In the genomic region with DNA sequence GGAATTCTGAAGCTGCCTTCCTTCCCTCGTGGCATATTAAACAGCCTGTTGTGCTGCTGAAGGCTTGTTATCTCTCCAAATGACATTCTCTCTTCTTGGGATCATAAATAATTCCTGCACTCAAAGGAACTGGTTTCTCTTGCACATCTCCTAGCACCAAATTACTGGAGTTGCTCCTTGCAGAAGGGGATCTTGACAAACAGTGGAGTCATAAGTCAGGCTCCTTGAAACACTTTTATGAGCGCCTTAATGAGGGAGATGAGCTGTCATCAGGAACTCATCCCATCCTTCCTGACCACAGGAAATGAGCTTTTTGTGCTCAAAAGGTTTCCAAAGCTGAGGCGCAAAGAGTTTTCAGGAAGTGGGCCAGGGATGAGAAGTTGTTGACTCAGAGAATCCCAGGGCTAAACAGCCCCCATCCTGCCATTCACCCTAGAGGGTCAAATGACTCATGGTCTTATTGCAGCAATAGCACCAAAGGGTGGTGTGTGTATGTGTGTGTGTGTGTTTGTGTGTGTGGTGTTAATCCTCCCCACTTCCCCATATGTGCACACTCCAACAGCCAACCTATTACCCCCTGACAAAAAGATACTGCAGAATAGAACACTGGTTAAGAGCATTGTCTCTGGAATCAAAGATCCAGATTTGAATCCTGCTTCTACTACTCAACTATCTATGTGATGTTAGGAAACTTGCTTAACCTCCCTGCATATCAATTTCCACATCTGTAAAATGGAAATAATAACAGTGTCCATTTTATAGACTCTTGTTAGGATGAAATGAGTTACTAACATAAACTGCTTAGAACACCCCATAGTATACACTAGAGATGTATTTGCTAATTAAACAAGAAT, we compare ENCODE assay signal across 8 cellular contexts. TPM values are rescaled to one million over a fixed set of nuclear protein-coding genes. Genes with fewer than 3 reads are reported as not detected.
DNase-seq lines count a peak whose midpoint lies in the region; ATAC-seq, FAIRE-seq and TF ChIP-seq lines count a peak whose summit lies in the region.

No MANE protein-coding gene starts in this region.

- ATAC-seq in stimulated activated memory B cell treated with anti-CD40 and anti-IgM and Interleukin-4, amounts not matched to agents 10 μg/mL and 1 μg/mL and 100 μg/mL, for 72 hours: no peak

- H3K4me1 Mint-ChIP-seq in stimulated activated memory B cell treated with anti-CD40 and anti-IgM and Interleukin-4, amounts not matched to agents 10 μg/mL and 1 μg/mL and 100 μg/mL, for 72 hours: no peaks in the 10 kb centered on the region

- H3K9me3 Mint-ChIP-seq in stimulated activated memory B cell treated with anti-CD40 and anti-IgM and Interleukin-4, amounts not matched to agents 10 μg/mL and 1 μg/mL and 100 μg/mL, for 72 hours: no peaks in the 10 kb centered on the region

- DNase-seq in AML-193 (lab: John Stamatoyannopoulos, UW) (peak; percentile 87 to 93), MG63 (peak; percentile 94), bronchial epithelial cell (ENCODE audit: low read depth) (peak; percentile 98), myocyte (ENCODE audit: low read depth) (peak; percentile 89), activated T-cell treated with anti-CD3 and anti-CD28 coated beads for 4 hours (no peak)
- no peak for DNase-seq in activated CD4-positive, alpha-beta T cell treated with anti-CD3 and anti-CD28 coated beads for 4 hours
- no peak for DNase-seq in stimulated activated CD4-positive, alpha-beta T cell treated with anti-CD3 and anti-CD28 coated beads, Interleukin-12 subunit alpha, Interleukin-12 subunit beta, amount 100 ng/mL, for 4 hours

- FAIRE-seq in bronchial epithelial cell (lab: Jason Lieb, UNC): no peak

- peaks cover 18% of the 10 kb centered on the region for H3K27me3 Mint-ChIP-seq in stimulated activated memory B cell treated with anti-CD40 and anti-IgM and Interleukin-4, amounts not matched to agents 10 μg/mL and 1 μg/mL and 100 μg/mL, for 72 hours

- H3K27me3 ChIP-seq in MG63 (no peaks in the 10 kb centered on the region), bronchial epithelial cell (ENCODE audit: control insufficient read depth, insufficient read depth, low read length) (no peaks in the 10 kb centered on the region)

- H3K4me3 ChIP-seq in MG63: no peak overlapping the region
- no peak overlapping the region for H3K4me3 ChIP-seq in bronchial epithelial cell (ENCODE audit: low read depth, low read length)

- H3K9me3 ChIP-seq in MG63: no peaks in the 10 kb centered on the region

- no peak for TF ChIP-seq CTCF in bronchial epithelial cell (IDR thresholded peaks at IDR 0.05; ENCODE audit: insufficient read depth, low read length, severe bottlenecking)

- no peak overlapping the region for H3K4me3 Mint-ChIP-seq in stimulated activated memory B cell treated with anti-CD40 and anti-IgM and Interleukin-4, amounts not matched to agents 10 μg/mL and 1 μg/mL and 100 μg/mL, for 72 hours

- no peak overlapping the region for H3K27ac Mint-ChIP-seq in stimulated activated memory B cell treated with anti-CD40 and anti-IgM and Interleukin-4, amounts not matched to agents 10 μg/mL and 1 μg/mL and 100 μg/mL, for 72 hours

- H3K36me3 Mint-ChIP-seq in stimulated activated memory B cell treated with anti-CD40 and anti-IgM and Interleukin-4, amounts not matched to agents 10 μg/mL and 1 μg/mL and 100 μg/mL, for 72 hours: no peaks in the 10 kb centered on the region

- H3K36me3 ChIP-seq in MG63 (no peaks in the 10 kb centered on the region), bronchial epithelial cell (ENCODE audit: control insufficient read depth, insufficient read depth, low read length) (no peaks in the 10 kb centered on the region)

RNA-seq across cellular contexts. Expression of gene PHC2, which starts 2.8 kb away (rescaled TPM):
- 67.2 and 102 TPM in 2 replicates for total RNA-seq in MG63 (2014; rRNA removed; shearing (Covaris generic); ENCODE audit: low replicate concordance)
- total RNA-seq in bronchial epithelial cell (19.7 and 32.1 TPM in 2 replicates), myocyte (72.5 and 93.1 TPM in 2 replicates)
- polyA plus RNA-seq in myocyte (2012): 70.4 TPM

RNA-seq across cellular contexts. Expression of gene ZSCAN20, which starts 38.7 kb away (rescaled TPM):
- total RNA-seq in MG63 (2014; rRNA removed; shearing (Covaris generic); ENCODE audit: low replicate concordance): 2.4 and 6.7 TPM in 2 replicates
- total RNA-seq in bronchial epithelial cell (5.0 and 8.2 TPM in 2 replicates), myocyte (5.6 and 5.8 TPM in 2 replicates)
- 2.6 TPM for polyA plus RNA-seq in myocyte (2012)

Comparison
In these comparisons a context has a peak if more than half of its experiments do, and no peak if none do; other contexts are left out.
1. DNase-seq: peak in AML-193 (2 of 2), MG63 (single experiment), bronchial epithelial cell (single experiment) and myocyte (single experiment); none in activated T-cell treated with anti-CD3 and anti-CD28 coated beads for 4 hours (single experiment), activated CD4-positive, alpha-beta T cell treated with anti-CD3 and anti-CD28 coated beads for 4 hours (0 of 2) and stimulated activated CD4-positive, alpha-beta T cell treated with anti-CD3 and anti-CD28 coated beads, Interleukin-12 subunit alpha, Interleukin-12 subunit beta, amount 100 ng/mL, for 4 hours (single experiment).